8 cellular contexts compared by ENCODE assay signal in the genomic region with DNA sequence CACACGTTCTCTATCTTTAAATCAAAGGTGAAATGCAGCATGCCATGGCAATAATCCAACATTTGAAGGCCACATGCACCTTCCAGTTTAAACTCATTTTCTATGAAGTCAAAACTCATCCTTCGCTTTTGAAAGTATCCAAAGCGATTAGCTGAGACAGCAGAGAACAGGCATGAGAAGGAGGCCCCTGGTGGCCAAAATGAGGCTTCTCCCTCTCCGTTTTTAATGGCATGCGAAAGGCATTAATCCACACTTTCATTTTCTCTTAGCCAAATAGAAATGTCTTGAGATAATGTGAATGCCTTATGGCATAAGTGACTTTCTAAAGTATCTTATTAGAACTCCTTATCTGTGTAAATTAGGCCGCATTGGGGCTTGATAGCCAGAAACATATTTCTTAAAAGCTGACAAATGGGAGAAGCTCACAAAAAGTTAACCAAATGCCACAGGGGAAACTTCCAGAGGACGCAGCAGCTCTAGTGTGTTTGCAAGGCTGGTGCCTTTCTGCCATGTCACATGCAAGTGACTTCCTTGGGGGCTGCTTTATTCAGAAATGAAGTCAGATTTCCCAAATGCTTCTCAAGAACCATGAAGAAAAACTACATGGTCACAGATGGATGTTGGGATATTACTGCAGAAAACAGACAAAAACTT.
A peak's percentile ranks its signal among the peaks of the same experiment; 100 is the strongest.
DNase-seq lines count a peak whose midpoint lies in the region; ATAC-seq and TF ChIP-seq lines count a peak whose summit lies in the region.

No MANE protein-coding gene starts in this region.

- no TSS peak for BruUV-seq in IMR-90 (replicated peaks; lab: Mats Ljungman, UMichigan)

- H2AK9ac ChIP-seq in IMR-90 (replicated peaks; ENCODE audit: low read depth, low read length, poor library complexity), result no peak overlapping the region

- H3K36me3 Mint-ChIP-seq in stimulated activated memory B cell treated with anti-CD40 and anti-IgM and Interleukin-4, amounts not matched to agents 10 μg/mL and 1 μg/mL and 100 μg/mL, for 72 hours, result no peaks in the 10 kb centered on the region

- no peaks in the 10 kb centered on the region for H3K9me1 ChIP-seq in IMR-90 (ENCODE audit: insufficient read depth, low read length)

- no peak overlapping the region for H2BK5ac ChIP-seq in IMR-90 (ENCODE audit: low read depth, low read length, poor library complexity, severe bottlenecking)

- H3K4me2 ChIP-seq in IMR-90 (ENCODE audit: low read depth, low read length), result no peak overlapping the region

- H3K9me3 ChIP-seq in ES-I3 (ENCODE audit: control insufficient read depth, insufficient read depth, low read length), result no peaks in the 10 kb centered on the region
- no peaks in the 10 kb centered on the region for H3K9me3 ChIP-seq in IMR-90 (ENCODE audit: control insufficient read depth, insufficient read depth, low read length)
- H3K9me3 ChIP-seq in muscle layer of duodenum (ENCODE audit: control insufficient read depth in 1 of 2, low read length in 2 of 2), result no peaks in the 10 kb centered on the region

- H4K5ac ChIP-seq in IMR-90 (ENCODE audit: low read depth, low read length), result no peak overlapping the region

- no peaks in the 10 kb centered on the region for H3K79me1 ChIP-seq in IMR-90 (ENCODE audit: low read depth in 1 of 2, low read length in 2 of 2)

- TF ChIP-seq CTCF in IMR-90 (conservative IDR thresholded peaks at IDR 0.05; ENCODE audit: low read depth, low read length), result peak; percentile 22; the same call in 1 of the 2 replicates

- H3K4me1 ChIP-seq in ES-I3 (ENCODE audit: insufficient read depth, low read length), result peaks cover 20% of the 10 kb centered on the region
- H3K4me1 ChIP-seq in IMR-90 (ENCODE audit: control insufficient read depth, insufficient read depth, low read length), result no peaks in the 10 kb centered on the region
- H3K4me1 ChIP-seq in muscle layer of duodenum (ENCODE audit: control insufficient read depth in 1 of 2, insufficient read depth in 2 of 2, low read length in 2 of 2), result peaks cover 0 to 4% of the 10 kb centered on the region in 2 donors

- H4K8ac ChIP-seq in IMR-90 (ENCODE audit: low read depth in 2 of 2, low read length in 2 of 2), result no peak overlapping the region

- no peaks in the 10 kb centered on the region for H4K20me1 ChIP-seq in IMR-90 (ENCODE audit: insufficient read depth, low read length)

- no peak overlapping the region for H3K56ac ChIP-seq in IMR-90 (ENCODE audit: extremely low read depth, insufficient read depth, low read length)

- H3K4me3 ChIP-seq in IMR-90 (ENCODE audit: insufficient read depth, low read depth, low read length) (no peak overlapping the region), muscle layer of duodenum (ENCODE audit: low read depth in 1 of 2, low read length in 2 of 2) (peak overlapping the region; percentile 11 to 15)

- 20% methylated on average over 1 of the region's 7 CpGs; no CpG with 5 or more reads in 1 of the 2 experiments for WGBS in IMR-90 (ENCODE audit: extremely low coverage in 2 of 2, insufficient read length in 1 of 2), 2 experiments

- no peak overlapping the region for H3K14ac ChIP-seq in IMR-90 (replicated peaks; ENCODE audit: low read depth, low read length)

- H3K23ac ChIP-seq in IMR-90 (ENCODE audit: low read depth, low read length), result no peak overlapping the region

- dilution Hi-C loops in IMR-90 (cut with HindIII; ENCODE audit: low sequenced_read_pairs, unreplicated experiment), result no loop called here

- no peak overlapping the region for H2BK20ac ChIP-seq in IMR-90 (ENCODE audit: low read depth, low read length)

- TF ChIP-seq POLR2A in IMR-90 (IDR thresholded peaks at IDR 0.05; ENCODE audit: low read depth, low read length), result no peak

- CTCF ChIA-PET in IMR-90 (lab: Yijun Ruan, JAX), result no interaction called here

- no peak overlapping the region for H2AFZ ChIP-seq in IMR-90 (replicated peaks; ENCODE audit: low read length, poor library complexity)

- no peaks in the 10 kb centered on the region for H3K27me3 Mint-ChIP-seq in stimulated activated memory B cell treated with anti-CD40 and anti-IgM and Interleukin-4, amounts not matched to agents 10 μg/mL and 1 μg/mL and 100 μg/mL, for 72 hours

- in situ Hi-C loops in IMR-90 (cut with MboI; ENCODE audit: low sequenced_read_pairs) (no loop called here), T47D (cut with HindIII; ENCODE audit: low pct_unique_long_range_greater_than_20kb, low sequenced_read_pairs) (no loop called here)

- no peak overlapping the region for H4K91ac ChIP-seq in IMR-90 (ENCODE audit: insufficient read depth, low read depth, low read length)

- H3K27ac ChIP-seq in IMR-90 (ENCODE audit: insufficient read depth, low read length) (no peak overlapping the region), muscle layer of duodenum (ENCODE audit: low read length) (no peak overlapping the region)

- ATAC-seq in IMR-90 (ENCODE audit: low read depth) (peak; percentile 40), GM21381 (IDR thresholded peaks at IDR 0.05; ENCODE audit: unreplicated experiment) (no peak)
- no peak for ATAC-seq in stimulated activated memory B cell treated with anti-CD40 and anti-IgM and Interleukin-4, amounts not matched to agents 10 μg/mL and 1 μg/mL and 100 μg/mL, for 72 hours

- DNase-seq in IMR-90 (peak; percentile 1), T47D (ENCODE audit: low read depth in 1 of 2, low spot score in 1 of 2) (peak; percentile 16 to 49), NCI-H2171 treated with DMSO at 0.1 percent for 48 hours (lab: John Stamatoyannopoulos, UW) (no peak)
- DNase-seq in activated naive CD4-positive, alpha-beta T cell treated with anti-CD3 and anti-CD28 coated beads, Interleukin-2, amount 50 U/mL, for 16 hours, result no peak

- H3K36me3 ChIP-seq in ES-I3 (ENCODE audit: insufficient read depth, low read length), result no peaks in the 10 kb centered on the region
- H3K36me3 ChIP-seq in IMR-90 (ENCODE audit: control insufficient read depth, insufficient read depth, low read length), result no peaks in the 10 kb centered on the region
- H3K36me3 ChIP-seq in muscle layer of duodenum (ENCODE audit: control insufficient read depth in 1 of 2, insufficient read depth in 2 of 2, low read length in 2 of 2), result no peaks in the 10 kb centered on the region

- H2AK5ac ChIP-seq in IMR-90 (ENCODE audit: low read depth, low read length), result no peak overlapping the region

- H3K27me3 ChIP-seq in IMR-90 (ENCODE audit: control insufficient read depth, insufficient read depth, low read length) (no peaks in the 10 kb centered on the region), muscle layer of duodenum (ENCODE audit: low read depth, low read length) (no peaks in the 10 kb centered on the region)

- H3K9ac ChIP-seq in ES-I3 (ENCODE audit: low read depth, low read length) (peak overlapping the region; percentile 6; the same call in 1 of the 2 replicates), IMR-90 (ENCODE audit: low read depth, low read length) (no peak overlapping the region)

- no peaks in the 10 kb centered on the region for H3K4me1 Mint-ChIP-seq in stimulated activated memory B cell treated with anti-CD40 and anti-IgM and Interleukin-4, amounts not matched to agents 10 μg/mL and 1 μg/mL and 100 μg/mL, for 72 hours

- H3K9me3 Mint-ChIP-seq in stimulated activated memory B cell treated with anti-CD40 and anti-IgM and Interleukin-4, amounts not matched to agents 10 μg/mL and 1 μg/mL and 100 μg/mL, for 72 hours, result peaks cover 2% of the 10 kb centered on the region

- no peak overlapping the region for H3K4ac ChIP-seq in IMR-90 (ENCODE audit: low read depth, low read length)

- TF ChIP-seq RAD21 in IMR-90 (IDR thresholded peaks at IDR 0.05; ENCODE audit: low read length), result no peak

- H3K27ac Mint-ChIP-seq in stimulated activated memory B cell treated with anti-CD40 and anti-IgM and Interleukin-4, amounts not matched to agents 10 μg/mL and 1 μg/mL and 100 μg/mL, for 72 hours, result no peak overlapping the region

- no peak overlapping the region for H3K4me3 Mint-ChIP-seq in stimulated activated memory B cell treated with anti-CD40 and anti-IgM and Interleukin-4, amounts not matched to agents 10 μg/mL and 1 μg/mL and 100 μg/mL, for 72 hours

- H2BK15ac ChIP-seq in IMR-90 (ENCODE audit: low read depth, low read length), result no peak overlapping the region

- POLR2A ChIA-PET in IMR-90 (lab: Charles Lee; ENCODE audit: unreplicated experiment), result no interaction called here

- H3K18ac ChIP-seq in IMR-90 (ENCODE audit: low read depth, low read length), result no peak overlapping the region

- no peak overlapping the region for H2BK120ac ChIP-seq in IMR-90 (ENCODE audit: low read depth, low read length)

- intact Hi-C loops in IMR-90 (cut with micrococcal nuclease), result no loop called here

TF ChIP-seq in IMR-90, 13 proteins besides CTCF, POLR2A, EP300 and RAD21 (continues in another document):
- no peak for TF ChIP-seq CHD1 (IDR thresholded peaks at IDR 0.05; ENCODE audit: low read depth, low read length)
- no peak for TF ChIP-seq CEBPB (IDR thresholded peaks at IDR 0.05; ENCODE audit: low read depth, low read length)
- TF ChIP-seq MAFK (IDR thresholded peaks at IDR 0.05; ENCODE audit: low read depth, low read length), result no peak
- TF ChIP-seq MAZ (IDR thresholded peaks at IDR 0.05; ENCODE audit: borderline replicate concordance, low read depth, low read length), result no peak
- TF ChIP-seq, protein P1, sequence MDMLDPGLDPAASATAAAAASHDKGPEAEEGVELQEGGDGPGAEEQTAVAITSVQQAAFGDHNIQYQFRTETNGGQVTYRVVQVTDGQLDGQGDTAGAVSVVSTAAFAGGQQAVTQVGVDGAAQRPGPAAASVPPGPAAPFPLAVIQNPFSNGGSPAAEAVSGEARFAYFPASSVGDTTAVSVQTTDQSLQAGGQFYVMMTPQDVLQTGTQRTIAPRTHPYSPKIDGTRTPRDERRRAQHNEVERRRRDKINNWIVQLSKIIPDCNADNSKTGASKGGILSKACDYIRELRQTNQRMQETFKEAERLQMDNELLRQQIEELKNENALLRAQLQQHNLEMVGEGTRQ (IDR thresholded peaks at IDR 0.05; ENCODE audit: low read depth, low read length), result no peak
- TF ChIP-seq RCOR1 (IDR thresholded peaks at IDR 0.05; ENCODE audit: insufficient replicate concordance, low read length), result no peak
- TF ChIP-seq BHLHE40 (IDR thresholded peaks at IDR 0.05; ENCODE audit: low read depth, low read length), result no peak
- no peak for TF ChIP-seq SMC3 (IDR thresholded peaks at IDR 0.05; ENCODE audit: low read depth, low read length)
- TF ChIP-seq FOS (IDR thresholded peaks at IDR 0.05; ENCODE audit: low read depth, low read length), result no peak
- TF ChIP-seq RFX5 (IDR thresholded peaks at IDR 0.05; ENCODE audit: low read depth, low read length), result no peak
- no peak for TF ChIP-seq NFE2L2 (IDR thresholded peaks at IDR 0.05; ENCODE audit: low read depth, low read length)
- TF ChIP-seq MXI1 (IDR thresholded peaks at IDR 0.05; ENCODE audit: borderline replicate concordance, low read depth, low read length), result no peak

Comparison
In these comparisons a context has a peak if more than half of its experiments do, and no peak if none do; other contexts are left out.
1. DNase-seq: peak in IMR-90 (single experiment) and T47D (2 of 2); none in NCI-H2171 treated with DMSO at 0.1 percent for 48 hours (single experiment) and activated naive CD4-positive, alpha-beta T cell treated with anti-CD3 and anti-CD28 coated beads, Interleukin-2, amount 50 U/mL, for 16 hours (single experiment).